14 cellular contexts compared by ENCODE assay signal in genomic region chr3:100665230-100665629, GRCh38. TPM values are rescaled to one million over a fixed set of nuclear protein-coding genes. Genes with fewer than 3 reads are reported as not detected.
DNase-seq lines count a peak whose midpoint lies in the region; ATAC-seq lines count a peak whose summit lies in the region.
"Had no signal": no experiment of that assay in that cellular context is flagged by ENCODE, and none has a peak within 500 bp of the region (broad histone marks: within the 10 kb centered on the region; RNA-seq: fewer than 3 reads in every experiment).

No MANE protein-coding gene starts in this region.

- H3K27ac Mint-ChIP-seq in activated naive CD4-positive, alpha-beta T cell treated with anti-CD3 and anti-CD28 coated beads for 36 hours = peak overlapping the region; percentile 47

- no peaks in the 10 kb centered on the region for H3K36me3 Mint-ChIP-seq in activated naive CD4-positive, alpha-beta T cell treated with anti-CD3 and anti-CD28 coated beads for 36 hours (ENCODE audit: low read depth)

- no peaks in the 10 kb centered on the region for H3K27me3 Mint-ChIP-seq in activated naive CD4-positive, alpha-beta T cell treated with anti-CD3 and anti-CD28 coated beads for 36 hours (ENCODE audit: low read depth)

- peak; percentile 50 for DNase-seq in OCI-M1 (lab: John Stamatoyannopoulos, UW)
- peak; percentile 63 for DNase-seq in activated naive CD4-positive, alpha-beta T cell treated with anti-CD3 and anti-CD28 coated beads for 36 hours
- peak; percentile 16 for DNase-seq in stimulated activated CD4-positive, alpha-beta T cell treated with anti-CD3 and anti-CD28 coated beads, Interleukin-2, amount 100 ng/mL, for 4 hours (ENCODE audit: low read depth)
- no peak for DNase-seq in HuH-7 (ENCODE audit: low spot score)
- no peak for DNase-seq in EL
- DNase-seq in middle frontal gyrus (ENCODE audit: extremely low spot score, low spot score) = no peak
- DNase-seq: COR-L47, naive B cell, NCI-H2171 had no signal

- CTCF ChIA-PET in activated naive CD4-positive, alpha-beta T cell treated with anti-CD3 and anti-CD28 coated beads for 36 hours (lab: Charles Lee) = interaction anchor here (0.6 to 1.4 kb wide), 3 partner anchors 10 to 74 kb away, joined by 3 to 4 read pairs (median 4); no protein-coding TSS in a partner anchor

- H3K9me3 Mint-ChIP-seq in activated naive CD4-positive, alpha-beta T cell treated with anti-CD3 and anti-CD28 coated beads for 36 hours = peaks cover 3% of the 10 kb centered on the region

- H3K4me1 Mint-ChIP-seq in activated naive CD4-positive, alpha-beta T cell treated with anti-CD3 and anti-CD28 coated beads for 36 hours (ENCODE audit: low read depth) = peaks cover 22% of the 10 kb centered on the region

- intact Hi-C loops in activated naive CD4-positive, alpha-beta T cell treated with anti-CD3 and anti-CD28 coated beads for 36 hours (cut with micrococcal nuclease) = loop anchor here (1.0 kb wide), 2 partner anchors 14 to 45 kb away; no protein-coding TSS in a partner anchor

- ATAC-seq in GM18511 (IDR thresholded peaks at IDR 0.05; ENCODE audit: unreplicated experiment) (peak; percentile 51), GM18519 (IDR thresholded peaks at IDR 0.05; ENCODE audit: low FRiP score, unreplicated experiment) (no peak)
- ATAC-seq: HCT116 had no signal

- peak overlapping the region; percentile 34 for H3K4me3 Mint-ChIP-seq in activated naive CD4-positive, alpha-beta T cell treated with anti-CD3 and anti-CD28 coated beads for 36 hours
- H3K4me3 Mint-ChIP-seq: naive B cell had no signal

RNA-seq across cellular contexts. Expression of gene TFG, which starts 44.1 kb away (rescaled TPM):
- 10 to 100 TPM; 45.6 to 46.0 TPM for total RNA-seq in activated naive CD4-positive, alpha-beta T cell treated with anti-CD3 and anti-CD28 coated beads for 36 hours

RNA-seq across cellular contexts. Expression of gene ADGRG7, which starts 55.8 kb away (rescaled TPM):
- total RNA-seq in activated naive CD4-positive, alpha-beta T cell treated with anti-CD3 and anti-CD28 coated beads for 36 hours = not detected
- total RNA-seq: fibroblast of lung, LHCN-M2 had no signal

Comparison
In these comparisons a context has a peak if more than half of its experiments do, and no peak if none do; other contexts are left out.
1. DNase-seq: peak in OCI-M1 (single experiment), activated naive CD4-positive, alpha-beta T cell treated with anti-CD3 and anti-CD28 coated beads for 36 hours (single experiment) and stimulated activated CD4-positive, alpha-beta T cell treated with anti-CD3 and anti-CD28 coated beads, Interleukin-2, amount 100 ng/mL, for 4 hours (single experiment); none in HuH-7 (single experiment), EL (single experiment) and middle frontal gyrus (single experiment).